ENCODE assay signal across 26 cellular contexts in genomic region chr6:81194374-81194773, GRCh38.
"Had no signal": no experiment of that assay in that cellular context is flagged by ENCODE, and none has a peak within 500 bp of the region (broad histone marks: within the 10 kb centered on the region; RNA-seq: fewer than 3 reads in every experiment).

No MANE protein-coding gene starts in this region.

- H3K4me3 Mint-ChIP-seq: dendritic cell treated with granulocyte-macrophage colony-stimulating factor and Interleukin-4, amounts not matched to agents 40 ng/mL and 50 ng/mL, for 4 days; effector memory CD8-positive, alpha-beta T cell; endodermal cell; mesothelial cell of epicardium had no signal

- DNase-seq: colonic mucosa; cortex of kidney; effector CD8-positive, alpha-beta T cell; effector memory CD8-positive, alpha-beta T cell; endodermal cell; erythroblast; esophagus squamous epithelium; foreskin fibroblast; foreskin melanocyte; gastrocnemius medialis; glutamatergic neuron; head of caudate nucleus; heart right ventricle; hippocampal formation; left cardiac atrium; left lung; left ventricle myocardium superior; lower lobe of right lung; mesenchymal stem cell; mucosa of descending colon had no signal

- H3K36me3 ChIP-seq: colonic mucosa, esophagus squamous epithelium, gastrocnemius medialis, heart right ventricle, left lung, lower lobe of right lung had no signal

- FAIRE-seq: endometrium, keratinocyte had no signal

- H3K27ac Mint-ChIP-seq: dendritic cell treated with granulocyte-macrophage colony-stimulating factor and Interleukin-4, amounts not matched to agents 40 ng/mL and 50 ng/mL, for 4 days; effector memory CD8-positive, alpha-beta T cell; endodermal cell; mesothelial cell of epicardium had no signal

- H3K36me3 Mint-ChIP-seq: mesothelial cell of epicardium had no signal

- H3K9me3 ChIP-seq: colonic mucosa, esophagus squamous epithelium, gastrocnemius medialis, heart right ventricle, left lung, lower lobe of right lung, mucosa of descending colon had no signal

- H3K27ac ChIP-seq: colonic mucosa, epithelial cell of prostate, esophagus squamous epithelium, gastrocnemius medialis, heart right ventricle, left lung, lower lobe of right lung had no signal

- H3K27me3 Mint-ChIP-seq: dendritic cell treated with granulocyte-macrophage colony-stimulating factor and Interleukin-4, amounts not matched to agents 40 ng/mL and 50 ng/mL, for 4 days; effector memory CD8-positive, alpha-beta T cell had no signal

- H3K4me3 ChIP-seq: colonic mucosa, esophagus squamous epithelium, gastrocnemius medialis, heart right ventricle, left lung, lower lobe of right lung, mucosa of descending colon had no signal

- ATAC-seq: effector memory CD8-positive, alpha-beta T cell; esophagus mucosa; gastrocnemius medialis; heart right ventricle; left cardiac atrium; left lung; left ventricle myocardium superior; lower lobe of right lung; mucosa of descending colon had no signal

- H3K4me1 ChIP-seq: colonic mucosa, esophagus squamous epithelium, gastrocnemius medialis, heart right ventricle, left lung, lower lobe of right lung had no signal

- H3K4me1 Mint-ChIP-seq: endodermal cell, mesothelial cell of epicardium had no signal

- H3K9me3 Mint-ChIP-seq: dendritic cell treated with granulocyte-macrophage colony-stimulating factor and Interleukin-4, amounts not matched to agents 40 ng/mL and 50 ng/mL, for 4 days; endodermal cell; mesothelial cell of epicardium had no signal

- H3K27me3 ChIP-seq: colonic mucosa, esophagus squamous epithelium, gastrocnemius medialis, heart right ventricle, left lung had no signal
